In genomic region chr6:16301511-16301910, GRCh38 we compare ENCODE assay signal across 10 cellular contexts.
DNase-seq lines count a peak whose midpoint lies in the region; ATAC-seq and TF ChIP-seq lines count a peak whose summit lies in the region.
"Had no signal": no experiment of that assay in that cellular context is flagged by ENCODE, and none has a peak within 500 bp of the region (broad histone marks: within the 10 kb centered on the region; RNA-seq: fewer than 3 reads in every experiment).

No MANE protein-coding gene starts in this region.

- H3K36me3 ChIP-seq in psoas muscle (ENCODE audit: insufficient read depth in 1 of 2, low read depth in 1 of 2) = peaks cover 0 to 28% of the 10 kb centered on the region in 2 donors
- no peaks in the 10 kb centered on the region for H3K36me3 ChIP-seq in ovary

- no peak overlapping the region for H3K4me3 ChIP-seq in psoas muscle
- no peak overlapping the region for H3K4me3 ChIP-seq in ovary

- H3K9me3 ChIP-seq in psoas muscle (no peaks in the 10 kb centered on the region), ovary (no peaks in the 10 kb centered on the region)

- H3K4me1 ChIP-seq in psoas muscle (peaks cover 4% of the 10 kb centered on the region), ovary (ENCODE audit: insufficient read depth) (no peaks in the 10 kb centered on the region)

- no peak for TF ChIP-seq EP300 in ovary (IDR thresholded peaks at IDR 0.05)

- ATAC-seq in GM21786 (IDR thresholded peaks at IDR 0.05; ENCODE audit: unreplicated experiment) (peak; percentile 59), HG03439 (IDR thresholded peaks at IDR 0.05; ENCODE audit: unreplicated experiment) (peak; percentile 50), psoas muscle (no peak)
- ATAC-seq: stimulated activated effector memory CD8-positive, alpha-beta T cell treated with anti-CD3 and anti-CD28 coated beads, Interleukin-12 subunit alpha, Interleukin-12 subunit beta, amount 100 ng/mL, for 72 hours had no signal

- H3K27ac ChIP-seq in psoas muscle (peak overlapping the region; percentile 48), ovary (no peak overlapping the region)

- TF ChIP-seq CTCF in psoas muscle (IDR thresholded peaks at IDR 0.05) (no peak), ovary (IDR thresholded peaks at IDR 0.05) (no peak)

- H3K27me3 ChIP-seq in psoas muscle (ENCODE audit: insufficient read depth in 3 of 3, low read length in 2 of 3) (no peaks in the 10 kb centered on the region), ovary (no peaks in the 10 kb centered on the region)

- intact Hi-C loops in psoas muscle (cut with DNase I) (no loop called here), ovary (cut with DNase I) (no loop called here)

- 67 to 80% (median 70%) methylated on average over 7 of the region's 7 CpGs for WGBS in psoas muscle, 3 donors
- 85 to 89% (median 85%) methylated on average over 7 of the region's 7 CpGs for WGBS in ovary, 3 donors

- no peak for TF ChIP-seq POLR2A in ovary (IDR thresholded peaks at IDR 0.05)

- DNase-seq in NCI-H146 (lab: John Stamatoyannopoulos, UW) (peak; percentile 43), NCI-H146 treated with DMSO at 0.1 percent for 48 hours (lab: John Stamatoyannopoulos, UW; ENCODE audit: unreplicated experiment) (no peak), psoas muscle (no peak), dermis blood vessel endothelial cell (no peak), ovary (no peak)
- DNase-seq in activated naive CD4-positive, alpha-beta T cell treated with anti-CD3 and anti-CD28 coated beads, Interleukin-2, amount 50 U/mL, for 16 hours = no peak
- DNase-seq: NCI-H1092 had no signal

Comparison
In these comparisons a context has a peak if more than half of its experiments do, and no peak if none do; other contexts are left out.
1. ATAC-seq: peak in GM21786 (single experiment) and HG03439 (single experiment); none in psoas muscle (0 of 4).